12 cellular contexts compared by ENCODE assay signal in the genomic region with DNA sequence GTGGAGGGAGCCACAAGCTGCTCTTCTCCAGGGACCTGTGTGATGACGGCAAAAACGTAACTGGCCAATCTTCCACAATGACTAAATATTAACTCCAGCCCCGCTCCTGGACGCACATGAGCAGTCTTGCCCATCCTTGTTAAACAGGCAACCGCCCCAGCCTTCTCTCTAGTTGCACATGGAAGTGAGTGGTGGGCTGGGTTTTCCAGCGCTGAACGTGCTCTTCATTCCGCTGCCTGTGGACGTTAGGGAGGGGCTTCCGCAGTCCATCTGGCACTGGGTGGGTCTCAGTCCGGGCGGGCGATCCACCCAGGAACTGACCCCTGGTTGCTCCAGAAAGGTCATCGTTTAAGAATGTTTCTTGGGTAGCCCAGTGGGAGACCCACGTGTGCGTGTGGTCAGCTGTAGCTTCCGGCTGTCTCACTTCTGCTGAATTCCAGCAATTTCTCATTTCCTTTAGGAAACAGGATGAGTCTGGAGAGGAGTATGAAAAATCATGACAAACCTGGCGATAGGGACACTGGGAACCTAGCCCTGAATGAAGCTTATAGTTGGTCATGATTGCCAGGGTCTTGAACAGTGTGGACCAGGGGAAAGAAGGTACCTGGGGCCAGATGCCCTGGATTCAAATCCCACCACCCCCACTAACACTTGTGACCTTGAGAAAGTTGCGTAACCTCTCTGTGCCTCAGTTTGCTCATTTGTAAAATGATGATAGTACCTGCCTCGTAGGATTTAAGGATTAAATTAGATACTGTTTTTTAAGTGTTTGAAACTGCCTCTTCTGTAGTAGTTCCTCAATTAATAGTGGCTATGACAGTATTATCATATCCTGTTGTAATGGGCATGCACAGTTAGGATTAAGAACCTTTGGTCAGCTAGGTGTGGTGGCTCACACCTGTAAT.
A peak's percentile ranks its signal among the peaks of the same experiment; 100 is the strongest.
DNase-seq lines count a peak whose midpoint lies in the region; ATAC-seq and TF ChIP-seq lines count a peak whose summit lies in the region.
"Had no signal": no experiment of that assay in that cellular context is flagged by ENCODE, and none has a peak within 500 bp of the region (broad histone marks: within the 10 kb centered on the region; RNA-seq: fewer than 3 reads in every experiment).

No MANE protein-coding gene starts in this region.

- no peaks in the 10 kb centered on the region for H3K27me3 ChIP-seq in SJSA1 (replicated peaks)
- no peaks in the 10 kb centered on the region for H3K27me3 ChIP-seq in CD4-positive, alpha-beta T cell (ENCODE audit: control insufficient read depth, insufficient read depth, low read length)
- H3K27me3 ChIP-seq: cardiac muscle cell had no signal

- no peaks in the 10 kb centered on the region for H3K9me3 ChIP-seq in SJSA1 (replicated peaks)
- no peaks in the 10 kb centered on the region for H3K9me3 ChIP-seq in CD4-positive, alpha-beta T cell (ENCODE audit: control insufficient read depth, low read length)
- H3K9me3 ChIP-seq: mucosa of descending colon had no signal

- no peak for TF ChIP-seq CTCF in fibroblast of the aortic adventitia (IDR thresholded peaks at IDR 0.05; ENCODE audit: insufficient read depth, low read length)
- no peak for TF ChIP-seq CTCF in CD4-positive, alpha-beta T cell (IDR thresholded peaks at IDR 0.05)

- no peaks in the 10 kb centered on the region for H3K27me3 Mint-ChIP-seq in CD4-positive, alpha-beta T cell

- CTCF ChIA-PET in CD4-positive, alpha-beta T cell (lab: Charles Lee) = no interaction called here

- DNase-seq in Caki2 (ENCODE audit: low read depth) = peak; percentile 100
- peak; percentile 96 to 97 for DNase-seq in SJSA1 (ENCODE audit: low read depth in 1 of 2, low spot score in 2 of 2)
- peak; percentile 98 for DNase-seq in fibroblast of the aortic adventitia (ENCODE audit: low read depth)
- peak; percentile 89 for DNase-seq in posterior vena cava (ENCODE audit: low spot score)
- no peak for DNase-seq in hippocampal formation (lab: John Stamatoyannopoulos, UW)
- no peak for DNase-seq in HuH-7.5 (ENCODE audit: low spot score)
- no peak for DNase-seq in activated CD4-positive, alpha-beta T cell treated with anti-CD3 and anti-CD28 coated beads for 48 hours
- DNase-seq in CD4-positive, alpha-beta T cell = no peak
- DNase-seq: DMS79 treated with DMSO at 0.1 percent for 48 hours, mucosa of descending colon, NCI-H1105 had no signal

- intact Hi-C loops in posterior vena cava (cut with DNase I) = loop anchor here in 1 of 2 donors (5.0 kb wide), 1 partner anchor 92 kb away; the partner anchor contains the start of genes SIPA1L3 and WDR87
- intact Hi-C loops in CD4-positive, alpha-beta T cell (cut with DNase I, micrococcal nuclease) = no loop called here

- no peak overlapping the region for H3K4me3 ChIP-seq in SJSA1
- H3K4me3 ChIP-seq in fibroblast of the aortic adventitia (ENCODE audit: low read depth, low read length) = no peak overlapping the region
- H3K4me3 ChIP-seq: cardiac muscle cell, mucosa of descending colon had no signal

- no peaks in the 10 kb centered on the region for H3K36me3 ChIP-seq in SJSA1
- H3K36me3 ChIP-seq: cardiac muscle cell had no signal

- no peaks in the 10 kb centered on the region for H3K36me3 Mint-ChIP-seq in CD4-positive, alpha-beta T cell (ENCODE audit: low read depth)

- H3K27ac ChIP-seq in SJSA1 = peak overlapping the region; percentile 94
- no peak overlapping the region for H3K27ac ChIP-seq in CD4-positive, alpha-beta T cell (ENCODE audit: low read depth, low read length)
- H3K27ac ChIP-seq: cardiac muscle cell had no signal

- no peak overlapping the region for H3K27ac Mint-ChIP-seq in CD4-positive, alpha-beta T cell

- POLR2A ChIA-PET in CD4-positive, alpha-beta T cell (lab: Charles Lee) = no interaction called here

- H3K9me3 Mint-ChIP-seq in CD4-positive, alpha-beta T cell = no peaks in the 10 kb centered on the region

- in situ Hi-C loops in Caki2 (cut with HindIII; ENCODE audit: low pct_unique_long_range_greater_than_20kb, low sequenced_read_pairs) = no loop called here

- H3K4me1 Mint-ChIP-seq in CD4-positive, alpha-beta T cell (ENCODE audit: low read depth) = peaks cover 11% of the 10 kb centered on the region

- no peak for ATAC-seq in CD4-positive, alpha-beta T cell (ENCODE audit: poor library complexity)
- ATAC-seq: mucosa of descending colon had no signal

- peaks cover 55% of the 10 kb centered on the region for H3K4me1 ChIP-seq in SJSA1 (replicated peaks)

- H3K4me3 Mint-ChIP-seq in CD4-positive, alpha-beta T cell = no peak overlapping the region

Comparison
In these comparisons a context has a peak if more than half of its experiments do, and no peak if none do; other contexts are left out.
1. DNase-seq: peak in Caki2 (single experiment), SJSA1 (2 of 2), fibroblast of the aortic adventitia (single experiment) and posterior vena cava (single experiment); none in hippocampal formation (0 of 2), HuH-7.5 (single experiment), activated CD4-positive, alpha-beta T cell treated with anti-CD3 and anti-CD28 coated beads for 48 hours (single experiment) and CD4-positive, alpha-beta T cell (0 of 10).